ENCODE assay signal across 25 cellular contexts in the genomic region with DNA sequence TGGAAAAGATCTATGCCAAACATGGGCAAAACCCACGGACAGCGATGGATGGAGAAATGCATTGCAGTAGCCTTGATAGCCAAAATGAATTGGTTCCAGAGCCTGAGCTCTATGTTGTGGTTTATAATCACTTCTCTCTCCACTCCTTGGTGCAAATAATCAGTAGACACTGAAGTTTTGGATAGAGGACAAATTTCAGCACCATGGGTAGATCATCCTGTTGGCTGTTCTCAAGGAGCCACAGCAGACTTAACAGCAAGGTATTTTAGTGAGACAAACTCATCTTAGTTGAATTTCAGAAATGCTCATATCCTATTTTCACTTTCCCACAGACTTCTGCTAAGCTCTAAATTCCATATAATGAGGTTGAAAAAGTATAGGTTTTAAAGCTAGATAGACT.
"Had no signal": no experiment of that assay in that cellular context is flagged by ENCODE, and none has a peak within 500 bp of the region (broad histone marks: within the 10 kb centered on the region; RNA-seq: fewer than 3 reads in every experiment).

No MANE protein-coding gene starts in this region.

- H3K27me3 ChIP-seq: colonic mucosa, sigmoid colon, transverse colon, vagina had no signal

- H3K9ac ChIP-seq: neural progenitor cell had no signal

- H3K36me3 Mint-ChIP-seq: activated CD4-positive, alpha-beta memory T cell treated with anti-CD3 and anti-CD28 coated beads for 36 hours; brain; immature natural killer cell; naive thymus-derived CD4-positive, alpha-beta T cell; neural progenitor cell; stimulated activated naive B cell treated with anti-CD40 and anti-IgM and Interleukin-4, amounts not matched to agents 10 μg/mL and 1 μg/mL and 100 μg/mL, for 72 hours had no signal

- H3K9me3 ChIP-seq: colonic mucosa, esophagus muscularis mucosa, gastroesophageal sphincter, heart right ventricle, sigmoid colon, transverse colon, vagina had no signal

- H3K4me2 ChIP-seq: neural progenitor cell had no signal

- H3K9me3 Mint-ChIP-seq: activated CD4-positive, alpha-beta memory T cell treated with anti-CD3 and anti-CD28 coated beads for 36 hours; activated naive CD8-positive, alpha-beta T cell treated with anti-CD3 and anti-CD28 coated beads, Interleukin-2, amount 50 U/mL, for 24 hours; brain; central memory CD8-positive, alpha-beta T cell; immature natural killer cell; neural progenitor cell; stimulated activated naive B cell treated with anti-CD40 and anti-IgM and Interleukin-4, amounts not matched to agents 10 μg/mL and 1 μg/mL and 100 μg/mL, for 72 hours had no signal

- H3K27ac Mint-ChIP-seq: activated CD4-positive, alpha-beta memory T cell treated with anti-CD3 and anti-CD28 coated beads for 36 hours; activated naive CD8-positive, alpha-beta T cell treated with anti-CD3 and anti-CD28 coated beads, Interleukin-2, amount 50 U/mL, for 24 hours; brain; immature natural killer cell; naive thymus-derived CD4-positive, alpha-beta T cell; neural progenitor cell; stimulated activated naive B cell treated with anti-CD40 and anti-IgM and Interleukin-4, amounts not matched to agents 10 μg/mL and 1 μg/mL and 100 μg/mL, for 72 hours had no signal

- ATAC-seq: activated naive CD8-positive, alpha-beta T cell treated with anti-CD3 and anti-CD28 coated beads, Interleukin-2, amount 50 U/mL, for 24 hours; gastroesophageal sphincter; heart right ventricle; left lobe of liver; naive thymus-derived CD4-positive, alpha-beta T cell; stimulated activated naive B cell treated with anti-CD40 and anti-IgM and Interleukin-4, amounts not matched to agents 10 μg/mL and 1 μg/mL and 100 μg/mL, for 72 hours had no signal

- H3K4me1 ChIP-seq: colonic mucosa, esophagus muscularis mucosa, gastroesophageal sphincter, heart right ventricle, neural progenitor cell, sigmoid colon, transverse colon, vagina had no signal

- H3K36me3 ChIP-seq: colonic mucosa, esophagus muscularis mucosa, gastroesophageal sphincter, heart right ventricle, neural progenitor cell, sigmoid colon, transverse colon, vagina had no signal

- H2AFZ ChIP-seq: neural progenitor cell had no signal

- H3K4me1 Mint-ChIP-seq: activated naive CD8-positive, alpha-beta T cell treated with anti-CD3 and anti-CD28 coated beads, Interleukin-2, amount 50 U/mL, for 24 hours; brain; central memory CD8-positive, alpha-beta T cell; immature natural killer cell; naive thymus-derived CD4-positive, alpha-beta T cell; neural progenitor cell; stimulated activated naive B cell treated with anti-CD40 and anti-IgM and Interleukin-4, amounts not matched to agents 10 μg/mL and 1 μg/mL and 100 μg/mL, for 72 hours had no signal

- H3K4me3 Mint-ChIP-seq: activated CD4-positive, alpha-beta memory T cell treated with anti-CD3 and anti-CD28 coated beads for 36 hours; activated naive CD8-positive, alpha-beta T cell treated with anti-CD3 and anti-CD28 coated beads, Interleukin-2, amount 50 U/mL, for 24 hours; brain; central memory CD8-positive, alpha-beta T cell; immature natural killer cell; naive thymus-derived CD4-positive, alpha-beta T cell; neural progenitor cell; stimulated activated naive B cell treated with anti-CD40 and anti-IgM and Interleukin-4, amounts not matched to agents 10 μg/mL and 1 μg/mL and 100 μg/mL, for 72 hours had no signal

- DNase-seq: activated CD4-positive, alpha-beta memory T cell treated with anti-CD3 and anti-CD28 coated beads for 36 hours; activated CD4-positive, alpha-beta T cell treated with anti-CD3 and anti-CD28 coated beads for 48 hours; activated effector memory CD4-positive, alpha-beta T cell treated with anti-CD3 and anti-CD28 coated beads, Interleukin-2, amount 50 U/mL, for 16 hours; activated naive CD4-positive, alpha-beta T cell treated with anti-CD3 and anti-CD28 coated beads, Interleukin-2, amount 50 U/mL, for 16 hours; activated naive CD8-positive, alpha-beta T cell treated with anti-CD3 and anti-CD28 coated beads, Interleukin-2, amount 50 U/mL, for 24 hours; activated T-cell treated with anti-CD3 and anti-CD28 coated beads for 4 hours; anterior cingulate cortex; colonic mucosa; dorsolateral prefrontal cortex; heart right ventricle; immature natural killer cell; naive thymus-derived CD4-positive, alpha-beta T cell; sigmoid colon; stimulated activated CD4-positive, alpha-beta T cell treated with anti-CD3 and anti-CD28 coated beads, Interleukin-2, amount 100 ng/mL, for 48 hours; stimulated activated CD8-positive, alpha-beta memory T cell treated with anti-CD3 and anti-CD28 coated beads, Interleukin-4, amount 100 ng/mL, for 48 hours; stimulated activated naive B cell treated with anti-CD40 and anti-IgM and Interleukin-4, amounts not matched to agents 10 μg/mL and 1 μg/mL and 100 μg/mL, for 72 hours; T-helper 2 cell; transverse colon had no signal

- H3K27ac ChIP-seq: colonic mucosa, dorsolateral prefrontal cortex, esophagus muscularis mucosa, gastroesophageal sphincter, heart right ventricle, neural progenitor cell, sigmoid colon, transverse colon, vagina had no signal

- H3K4me3 ChIP-seq: colonic mucosa, dorsolateral prefrontal cortex, esophagus muscularis mucosa, gastroesophageal sphincter, heart right ventricle, neural progenitor cell, sigmoid colon, transverse colon, vagina had no signal
